Comparison of ENCODE assay signal across 21 cellular contexts in the genomic region with DNA sequence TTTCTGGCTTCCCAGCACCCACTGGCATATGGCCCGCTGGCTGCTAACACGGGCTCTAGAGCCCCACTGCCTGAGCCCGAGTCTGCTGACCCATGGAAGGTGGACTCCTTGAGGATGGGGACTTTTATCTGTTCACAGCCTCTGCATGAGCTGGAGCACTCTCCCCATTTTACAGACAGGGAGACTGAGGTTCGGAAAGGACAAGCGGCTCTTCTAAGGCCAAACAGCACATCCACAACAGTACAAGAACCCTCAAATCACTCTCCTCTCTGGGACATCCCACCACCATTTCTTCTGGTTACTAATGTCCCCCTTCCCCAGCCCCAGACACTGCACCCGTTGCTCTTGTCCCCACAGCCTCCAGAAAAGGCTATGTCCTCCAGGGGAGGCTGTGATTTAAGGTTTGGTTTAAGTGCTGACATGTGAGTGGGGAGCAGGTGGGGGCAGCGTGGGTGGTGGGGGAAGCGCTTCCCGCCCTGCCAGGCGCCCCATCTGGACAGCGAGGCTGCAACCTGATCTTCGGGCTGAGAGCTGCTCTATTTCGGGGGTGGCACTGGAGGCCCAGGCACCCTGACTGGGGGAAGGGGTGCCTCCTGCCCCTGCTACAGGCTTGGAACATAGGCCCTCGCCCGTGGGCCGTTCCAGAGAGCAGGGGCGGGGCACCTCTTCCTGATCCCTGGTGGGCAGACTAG.
"Had no signal": no experiment of that assay in that cellular context is flagged by ENCODE, and none has a peak within 500 bp of the region (broad histone marks: within the 10 kb centered on the region; RNA-seq: fewer than 3 reads in every experiment).

No MANE protein-coding gene starts in this region.

- H2AFZ ChIP-seq: neural progenitor cell had no signal

- H3K9ac ChIP-seq: neural progenitor cell had no signal

- H3K27me3 ChIP-seq: right atrium auricular region, testis, upper lobe of left lung had no signal

- H3K4me2 ChIP-seq: neural progenitor cell had no signal

- ATAC-seq: gastrocnemius medialis; left lung; stimulated activated memory B cell treated with anti-CD40 and anti-IgM and Interleukin-4, amounts not matched to agents 10 μg/mL and 1 μg/mL and 100 μg/mL, for 72 hours; stimulated activated naive CD8-positive, alpha-beta T cell treated with anti-CD3 and anti-CD28 coated beads, Interleukin-15, Interleukin-2, amounts not matched to agents 100 U/mL and 50 U/mL, for 24 hours had no signal

- H3K4me1 ChIP-seq: left lung, prostate gland, right atrium auricular region, sigmoid colon, spleen, testis, tibial artery had no signal

- H3K27ac ChIP-seq: dorsolateral prefrontal cortex, gastrocnemius medialis, left lung, neural progenitor cell, prostate gland, right atrium auricular region, sigmoid colon, spleen, testis, tibial artery, upper lobe of left lung had no signal

- H3K9me3 ChIP-seq: gastrocnemius medialis, left lung, mucosa of descending colon, prostate gland, right atrium auricular region, sigmoid colon, spleen, testis, tibial artery, upper lobe of left lung had no signal

- DNase-seq: dorsolateral prefrontal cortex; effector CD4-positive, alpha-beta T cell; gastrocnemius medialis; head of caudate nucleus; left cardiac atrium; left lung; mesenchymal stem cell; mucosa of descending colon; naive B cell; sigmoid colon; spleen; stimulated activated CD4-positive, alpha-beta T cell treated with anti-CD3 and anti-CD28 coated beads, Interleukin-4, amount 100 ng/mL, for 4 hours; stimulated activated naive CD8-positive, alpha-beta T cell treated with anti-CD3 and anti-CD28 coated beads, Interleukin-15, Interleukin-2, amounts not matched to agents 100 U/mL and 50 U/mL, for 24 hours; testis; tibial artery; upper lobe of left lung had no signal

- H3K36me3 ChIP-seq: gastrocnemius medialis, left lung, neural progenitor cell, prostate gland, right atrium auricular region, sigmoid colon, spleen, tibial artery, upper lobe of left lung had no signal

- H3K4me3 ChIP-seq: dorsolateral prefrontal cortex, gastrocnemius medialis, left lung, mucosa of descending colon, neural progenitor cell, prostate gland, right atrium auricular region, sigmoid colon, skin epidermis, spleen, testis, tibial artery, upper lobe of left lung had no signal
